Comparison of ENCODE assay signal across 8 cellular contexts in genomic region chr14:73026845-73027542, GRCh38. TPM values are rescaled to one million over a fixed set of nuclear protein-coding genes. Genes with fewer than 3 reads are reported as not detected.
DNase-seq lines count a peak whose midpoint lies in the region; ATAC-seq and TF ChIP-seq lines count a peak whose summit lies in the region.

ZFYVE1 (minus strand) TSS chr14:73027106; CDS start chr14:73024508, 2,598 bp downstream.

- ATAC-seq in GM19035 (IDR thresholded peaks at IDR 0.05; ENCODE audit: unreplicated experiment) (peak; percentile 97), HG03354 (IDR thresholded peaks at IDR 0.05; ENCODE audit: poor library complexity, severe bottlenecking, unreplicated experiment) (peak; percentile 98)
- peak; percentile 100 for ATAC-seq in activated CD4-positive, CD25-positive, alpha-beta regulatory T cell treated with anti-CD3 and anti-CD28 coated beads, Interleukin-2, amount 50 U/mL, for 24 hours

- peak within 1 kb of the TSS; percentile 94 for H3K4me3 ChIP-seq in AG09309 (ENCODE audit: control insufficient read depth, low read depth, low read length)

- TF ChIP-seq CTCF in AG09309 (IDR thresholded peaks at IDR 0.05; ENCODE audit: control insufficient read depth, insufficient read depth, low read depth, low read length, missing control alignments): no peak

- DNase-seq in AG09309 (ENCODE audit: low read depth) (peak; percentile 94), NCI-H446 treated with DMSO at 0.1 percent for 48 hours (lab: John Stamatoyannopoulos, UW) (peak; percentile 97), cerebellum (ENCODE audit: low spot score) (peak; percentile 96), islet precursor cell (peak; percentile 100)
- DNase-seq in stimulated activated CD4-positive, alpha-beta T cell treated with anti-CD3 and anti-CD28 coated beads, Interleukin-12 subunit alpha, Interleukin-12 subunit beta, amount 100 ng/mL, for 48 hours (ENCODE audit: low read depth in 2 of 3, low spot score in 1 of 3): peak; percentile 82 to 92 (median 90)

RNA-seq across cellular contexts. Expression of gene ZFYVE1, which starts in this region (rescaled TPM):
- total RNA-seq in cerebellum: 21.2 TPM

Comparison
In these comparisons a context has a peak if more than half of its experiments do, and no peak if none do; other contexts are left out.
1. Peak in every context shown above with its lines: DNase-seq, ATAC-seq and H3K4me3 ChIP-seq.